In genomic region chr2:204110250-204111183, GRCh38 we compare ENCODE assay signal across 8 cellular contexts.
DNase-seq lines count a peak whose midpoint lies in the region; ATAC-seq and TF ChIP-seq lines count a peak whose summit lies in the region.

No MANE protein-coding gene starts in this region.

- no peak overlapping the region for H3K4me3 ChIP-seq in right cardiac atrium (ENCODE audit: low read length)

- no peak for ATAC-seq in right cardiac atrium

- H3K4me1 ChIP-seq in right cardiac atrium (ENCODE audit: control insufficient read depth, insufficient read depth, low read length) = peaks cover 16% of the 10 kb centered on the region

- WGBS in right cardiac atrium = 16% methylated on average over 11 of the region's 11 CpGs

- peak overlapping the region; percentile 59 for H3K27ac ChIP-seq in right cardiac atrium (ENCODE audit: low read length)

- H3K27me3 ChIP-seq in right cardiac atrium (ENCODE audit: control insufficient read depth, insufficient read depth) = no peaks in the 10 kb centered on the region

- TF ChIP-seq CTCF in GM20000 (IDR thresholded peaks at IDR 0.05; ENCODE audit: extremely low read depth, missing control alignments) = no peak

- DNase-seq in AG20443 (ENCODE audit: low spot score) = peak; percentile 48
- DNase-seq in GM20000 (ENCODE audit: low spot score) = peak; percentile 18
- DNase-seq in HT1080 (ENCODE audit: low read depth) = peak; percentile 22
- peak; percentile 35 for DNase-seq in activated T-cell treated with anti-CD3 and anti-CD28 coated beads for 1 hour (ENCODE audit: low read depth)
- DNase-seq in right cardiac atrium = peak in 2 of 3 donors; percentile 50 to 67
- DNase-seq in stimulated activated CD8-positive, alpha-beta memory T cell treated with anti-CD3 and anti-CD28 coated beads, Interleukin-4, amount 100 ng/mL, for 48 hours = peak; percentile 81
- DNase-seq in NCI-H1930 (lab: John Stamatoyannopoulos, UW) = no peak
- no peak for DNase-seq in midbrain (lab: John Stamatoyannopoulos, UW)

- no peaks in the 10 kb centered on the region for H3K9me3 ChIP-seq in right cardiac atrium (ENCODE audit: control insufficient read depth, low read length)

- intact Hi-C loops in right cardiac atrium (cut with DNase I) = no loop called here

Comparison
In these comparisons a context has a peak if more than half of its experiments do, and no peak if none do; other contexts are left out.
1. DNase-seq: peak in AG20443 (single experiment), GM20000 (single experiment), HT1080 (single experiment), activated T-cell treated with anti-CD3 and anti-CD28 coated beads for 1 hour (single experiment), right cardiac atrium (2 of 3) and stimulated activated CD8-positive, alpha-beta memory T cell treated with anti-CD3 and anti-CD28 coated beads, Interleukin-4, amount 100 ng/mL, for 48 hours (single experiment); none in NCI-H1930 (0 of 2) and midbrain (single experiment).